In the genomic region with DNA sequence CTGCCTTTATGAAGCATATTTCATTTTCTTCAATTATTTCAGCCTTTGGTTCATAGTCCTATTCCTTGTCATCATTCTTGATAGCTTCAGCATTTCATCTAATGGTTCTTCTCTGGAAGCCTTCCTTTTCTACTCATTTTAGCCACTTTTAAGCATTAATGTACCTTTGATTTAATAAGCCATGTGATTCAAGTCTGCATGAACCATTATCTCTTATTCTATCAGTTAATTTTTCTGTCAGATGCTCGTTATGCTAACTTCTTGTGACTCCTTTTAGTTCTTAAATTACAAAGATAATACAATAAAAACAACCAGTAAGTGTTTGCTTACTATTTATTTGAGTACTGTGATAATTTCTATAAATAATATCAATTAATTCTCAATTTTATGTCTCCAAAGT, we compare ENCODE assay signal across 6 cellular contexts.
"Had no signal": no experiment of that assay in that cellular context is flagged by ENCODE, and none has a peak within 500 bp of the region (broad histone marks: within the 10 kb centered on the region; RNA-seq: fewer than 3 reads in every experiment).

No MANE protein-coding gene starts in this region.

- FAIRE-seq: GM12878, GM12891, GM12892, GM18507 had no signal

- H3K4me3 ChIP-seq: GM12878 had no signal

- DNase-seq: GDM1, GF-D8 had no signal

- ATAC-seq: GM12878 had no signal
